10 cellular contexts compared by ENCODE assay signal in genomic region chr3:43477600-43477999, GRCh38.
DNase-seq lines count a peak whose midpoint lies in the region; ATAC-seq and TF ChIP-seq lines count a peak whose summit lies in the region.
"Had no signal": no experiment of that assay in that cellular context is flagged by ENCODE, and none has a peak within 500 bp of the region (broad histone marks: within the 10 kb centered on the region; RNA-seq: fewer than 3 reads in every experiment).

No MANE protein-coding gene starts in this region.

- no peaks in the 10 kb centered on the region for H3K9me3 Mint-ChIP-seq in activated naive CD4-positive, alpha-beta T cell treated with anti-CD3 and anti-CD28 coated beads for 36 hours
- H3K9me3 Mint-ChIP-seq: type B pancreatic cell had no signal

- no peak for TF ChIP-seq CTCF in mucosa of descending colon (IDR thresholded peaks at IDR 0.05)
- no peak for TF ChIP-seq CTCF in RWPE1 (conservative IDR thresholded peaks at IDR 0.05; ENCODE audit: low read depth)
- no peak for TF ChIP-seq CTCF in sigmoid colon (IDR thresholded peaks at IDR 0.05)

- H3K4me1 ChIP-seq in mucosa of descending colon (ENCODE audit: low read depth) (no peaks in the 10 kb centered on the region), sigmoid colon (no peaks in the 10 kb centered on the region)

- CTCF ChIA-PET in activated naive CD4-positive, alpha-beta T cell treated with anti-CD3 and anti-CD28 coated beads for 36 hours (lab: Charles Lee), result no interaction called here
- CTCF ChIA-PET in RWPE1 (lab: Yijun Ruan, JAX), result no interaction called here

- H3K4me1 Mint-ChIP-seq in activated naive CD4-positive, alpha-beta T cell treated with anti-CD3 and anti-CD28 coated beads for 36 hours (ENCODE audit: low read depth), result peaks cover 45% of the 10 kb centered on the region

- no peaks in the 10 kb centered on the region for H3K27me3 Mint-ChIP-seq in activated naive CD4-positive, alpha-beta T cell treated with anti-CD3 and anti-CD28 coated beads for 36 hours (ENCODE audit: low read depth)
- H3K27me3 Mint-ChIP-seq: type B pancreatic cell had no signal

- H3K9me3 ChIP-seq in mucosa of descending colon (no peaks in the 10 kb centered on the region), sigmoid colon (no peaks in the 10 kb centered on the region)

- H3K27me3 ChIP-seq in sigmoid colon, result no peaks in the 10 kb centered on the region

- H3K27ac ChIP-seq in RWPE1, result no peak overlapping the region
- H3K27ac ChIP-seq in sigmoid colon, result peak overlapping the region in 1 of 4 donors; percentile 16

- POLR2A ChIA-PET in RWPE1 (lab: Yijun Ruan, JAX; ENCODE audit: low non-redundant PET), result no interaction called here

- H3K36me3 ChIP-seq in mucosa of descending colon (ENCODE audit: low read depth), result no peaks in the 10 kb centered on the region
- H3K36me3 ChIP-seq in sigmoid colon, result no peaks in the 10 kb centered on the region

- peak overlapping the region; percentile 91 for H3K27ac Mint-ChIP-seq in activated naive CD4-positive, alpha-beta T cell treated with anti-CD3 and anti-CD28 coated beads for 36 hours
- H3K27ac Mint-ChIP-seq: type B pancreatic cell had no signal

- peak; percentile 79 for ATAC-seq in mucosa of descending colon
- no peak for ATAC-seq in HG02759 (IDR thresholded peaks at IDR 0.05; ENCODE audit: unreplicated experiment)

- no peak for TF ChIP-seq POLR2A in sigmoid colon (IDR thresholded peaks at IDR 0.05)

- peak overlapping the region; percentile 35 for H3K4me3 Mint-ChIP-seq in activated naive CD4-positive, alpha-beta T cell treated with anti-CD3 and anti-CD28 coated beads for 36 hours
- H3K4me3 Mint-ChIP-seq: type B pancreatic cell had no signal

- intact Hi-C loops in activated naive CD4-positive, alpha-beta T cell treated with anti-CD3 and anti-CD28 coated beads for 36 hours (cut with micrococcal nuclease), result loop anchor here (2.0 kb wide), 1 partner anchor 27 kb away; no protein-coding TSS in a partner anchor
- intact Hi-C loops in mucosa of descending colon (cut with DNase I, micrococcal nuclease), result no loop called here
- intact Hi-C loops in sigmoid colon (cut with DNase I), result no loop called here

- no peak for TF ChIP-seq EP300 in sigmoid colon (IDR thresholded peaks at IDR 0.05)

- peaks cover 1% of the 10 kb centered on the region for H3K36me3 Mint-ChIP-seq in activated naive CD4-positive, alpha-beta T cell treated with anti-CD3 and anti-CD28 coated beads for 36 hours (ENCODE audit: low read depth)
- H3K36me3 Mint-ChIP-seq: type B pancreatic cell had no signal

- H3K4me3 ChIP-seq in mucosa of descending colon (no peak overlapping the region), sigmoid colon (no peak overlapping the region)

- DNase-seq in activated CD4-positive, alpha-beta T cell treated with anti-CD3 and anti-CD28 coated beads for 24 hours (ENCODE audit: low read depth in 2 of 2), result peak; percentile 6 to 25
- DNase-seq in activated naive CD4-positive, alpha-beta T cell treated with anti-CD3 and anti-CD28 coated beads for 36 hours, result peak; percentile 83
- DNase-seq in mucosa of descending colon, result peak in 2 of 3 donors; percentile 27 to 59
- DNase-seq in stimulated activated CD8-positive, alpha-beta memory T cell treated with anti-CD3 and anti-CD28 coated beads, Interleukin-2, amount 100 ng/mL, for 48 hours (ENCODE audit: low read depth in 2 of 2), result peak; percentile 14 to 15
- DNase-seq in LoVo (ENCODE audit: low spot score), result no peak
- no peak for DNase-seq in RWPE1 (ENCODE audit: low spot score)
- DNase-seq in sigmoid colon, result no peak
- DNase-seq: midbrain had no signal

- WGBS in sigmoid colon, 2 donors, result 67 to 88% methylated on average over 6 of the region's 6 CpGs

Comparison
In these comparisons a context has a peak if more than half of its experiments do, and no peak if none do; other contexts are left out.
1. DNase-seq: peak in activated CD4-positive, alpha-beta T cell treated with anti-CD3 and anti-CD28 coated beads for 24 hours (2 of 2), activated naive CD4-positive, alpha-beta T cell treated with anti-CD3 and anti-CD28 coated beads for 36 hours (single experiment), mucosa of descending colon (2 of 3) and stimulated activated CD8-positive, alpha-beta memory T cell treated with anti-CD3 and anti-CD28 coated beads, Interleukin-2, amount 100 ng/mL, for 48 hours (2 of 2); none in LoVo (single experiment), RWPE1 (single experiment) and sigmoid colon (single experiment).